In the genomic region with DNA sequence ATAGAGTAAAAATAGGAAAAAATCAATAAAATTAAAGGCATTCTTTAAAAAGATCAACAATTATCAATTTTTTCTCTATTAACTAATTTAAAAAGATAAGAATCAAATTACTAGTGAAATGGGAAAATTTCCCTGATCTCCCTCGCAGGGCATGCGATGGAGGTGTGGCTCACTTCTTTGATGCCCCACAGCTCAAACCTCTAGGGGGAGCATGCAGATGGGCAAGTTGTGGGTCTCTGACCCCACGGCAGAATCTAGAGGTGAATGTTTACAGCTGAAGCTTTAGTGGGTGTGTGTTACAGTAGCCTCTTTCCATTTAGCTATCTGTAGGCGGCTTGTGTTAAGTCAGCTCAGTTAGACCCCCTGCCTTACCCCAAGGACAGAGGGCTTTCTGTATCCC, we compare ENCODE assay signal across 20 cellular contexts.
"Had no signal": no experiment of that assay in that cellular context is flagged by ENCODE, and none has a peak within 500 bp of the region (broad histone marks: within the 10 kb centered on the region; RNA-seq: fewer than 3 reads in every experiment).

No MANE protein-coding gene starts in this region.

- H3K36me3 ChIP-seq: colonic mucosa, esophagus squamous epithelium, stomach, upper lobe of left lung had no signal

- ATAC-seq: activated CD8-positive, alpha-beta T cell treated with anti-CD3 and anti-CD28 coated beads, Interleukin-2, amount 10 ng/mL, durations not matched to agents 7 days and 5 days; body of pancreas; left cardiac atrium; psoas muscle had no signal

- DNase-seq: activated CD4-positive, alpha-beta T cell treated with anti-CD3 and anti-CD28 coated beads, Interleukin-2, amount 10 ng/mL, durations not matched to agents 24 days and 14 days; activated CD4-positive, CD25-positive, alpha-beta regulatory T cell; activated CD8-positive, alpha-beta memory T cell treated with anti-CD3 and anti-CD28 coated beads, Interleukin-2, amount 50 U/mL, for 4 hours; activated CD8-positive, alpha-beta T cell treated with anti-CD3 and anti-CD28 coated beads, Interleukin-2, amount 10 ng/mL, durations not matched to agents 7 days and 5 days; activated effector memory CD4-positive, alpha-beta T cell treated with anti-CD3 and anti-CD28 coated beads, Interleukin-2, amount 50 U/mL, for 16 hours; activated T-cell treated with anti-CD3 and anti-CD28 coated beads, Interleukin-2, amount 50 U/mL, for 48 hours; amygdala; body of pancreas; central memory CD4-positive, alpha-beta T cell; colonic mucosa; esophagus squamous epithelium; glutamatergic neuron; left cardiac atrium; midbrain; psoas muscle; stimulated activated CD4-positive, alpha-beta T cell treated with anti-CD3 and anti-CD28 coated beads, Interleukin-1b, Interleukin-23, amount 100 ng/mL, for 48 hours; stomach; testis; upper lobe of left lung had no signal

- H3K4me3 ChIP-seq: body of pancreas, colonic mucosa, esophagus squamous epithelium, lung, psoas muscle, stomach, testis, upper lobe of left lung had no signal

- H3K9me3 ChIP-seq: body of pancreas, colonic mucosa, esophagus squamous epithelium, psoas muscle, testis, upper lobe of left lung had no signal

- H3K27me3 ChIP-seq: body of pancreas, colonic mucosa, esophagus squamous epithelium, stomach, testis, upper lobe of left lung had no signal

- H3K27ac ChIP-seq: body of pancreas, colonic mucosa, esophagus squamous epithelium, psoas muscle, stomach, testis, upper lobe of left lung had no signal

- H3K4me1 ChIP-seq: body of pancreas, colonic mucosa, esophagus squamous epithelium, psoas muscle, stomach, testis, upper lobe of left lung had no signal
